7 cellular contexts compared by ENCODE assay signal in genomic region chr17:6248061-6248460, GRCh38.
"Had no signal": no experiment of that assay in that cellular context is flagged by ENCODE, and none has a peak within 500 bp of the region (broad histone marks: within the 10 kb centered on the region; RNA-seq: fewer than 3 reads in every experiment).

No MANE protein-coding gene starts in this region.

- H3K4me3 ChIP-seq: HAP-1 had no signal

- DNase-seq: GOT3, H7, HFFc6, KG1 had no signal

- ATAC-seq: HCT116 had no signal

- H3K4me1 ChIP-seq: HAP-1 had no signal

- H3K36me3 ChIP-seq: HAP-1 had no signal

- FAIRE-seq: HTR-8/SVneo had no signal

- H3K9me3 ChIP-seq: HAP-1 had no signal
